Comparison of ENCODE assay signal across 8 cellular contexts in genomic region chrX:70133303-70134115, GRCh38. TPM values are rescaled to one million over a fixed set of nuclear protein-coding genes. Genes with fewer than 3 reads are reported as not detected.
DNase-seq lines count a peak whose midpoint lies in the region; ATAC-seq, FAIRE-seq and TF ChIP-seq lines count a peak whose summit lies in the region.

Gene IGBP1, plus strand, starts transcription at chrX:70133447. Its CDS starts 501 bp downstream, at chrX:70133948.

- H3K4me1 Mint-ChIP-seq in T-cell, result peaks cover 26 to 47% (median 28%) of the 10 kb centered on the region in 3 donors

- CTCF ChIA-PET in T-cell (lab: Charles Lee), result interaction anchor here (0.5 to 1.9 kb wide), 16 partner anchors 9 to 1305 kb away, joined by 3 to 15 read pairs (median 4); partner anchors contain the start of genes EFNB1 (in 1 of the 2), KIF4A (in 1 of the 2), PDZD11 (in 1 of the 2) and TAF1 (in 1 of the 2)

- H3K9me3 ChIP-seq in heart right ventricle (no peaks in the 10 kb centered on the region), upper lobe of right lung (no peaks in the 10 kb centered on the region)

- H3K27ac ChIP-seq in adipose tissue (ENCODE audit: low read depth, low read length), result no peak within 1 kb of the TSS
- H3K27ac ChIP-seq in heart right ventricle, result peak within 1 kb of the TSS; percentile 70 to 91 (median 84)
- peak within 1 kb of the TSS; percentile 87 for H3K27ac ChIP-seq in upper lobe of right lung

- H3K4me3 ChIP-seq in heart right ventricle, result peak within 1 kb of the TSS; percentile 56 to 91 (median 80)
- peak within 1 kb of the TSS; percentile 68 for H3K4me3 ChIP-seq in upper lobe of right lung

- peak; percentile 86 for FAIRE-seq in GM12891 (lab: Jason Lieb, UNC)

- TF ChIP-seq CTCF in heart right ventricle (IDR thresholded peaks at IDR 0.05), result peak; percentile 11 to 71 (median 58)
- peak; percentile 48 for TF ChIP-seq CTCF in upper lobe of right lung (IDR thresholded peaks at IDR 0.05)

- H3K4me3 Mint-ChIP-seq in T-cell, result peak within 1 kb of the TSS; percentile 86 to 98 (median 98)

- H3K4me1 ChIP-seq in heart right ventricle, result peaks cover 0 to 23% (median 0%) of the 10 kb centered on the region in 9 donors
- H3K4me1 ChIP-seq in upper lobe of right lung, result peaks cover 3% of the 10 kb centered on the region

- peak; percentile 73 for TF ChIP-seq POLR2A in GM12891 (IDR thresholded peaks at IDR 0.05; ENCODE audit: low read depth, low read length)

- peak within 1 kb of the TSS; percentile 97 for H3K27ac Mint-ChIP-seq in T-cell

- intact Hi-C loops in heart right ventricle (cut with DNase I) (no loop called here), posterior vena cava (cut with DNase I) (no loop called here), upper lobe of right lung (cut with DNase I) (no loop called here)

- H3K36me3 ChIP-seq in heart right ventricle (peaks cover 0 to 22% (median 0%) of the 10 kb centered on the region in 9 donors), upper lobe of right lung (peaks cover 9% of the 10 kb centered on the region)

- H3K9me3 Mint-ChIP-seq in T-cell, result no peaks in the 10 kb centered on the region

- H3K36me3 Mint-ChIP-seq in T-cell, result peaks cover 13% of the 10 kb centered on the region

- POLR2A ChIA-PET in T-cell (lab: Charles Lee), result interaction anchor here (0.6 to 1.3 kb wide), 9 partner anchors 8 to 1625 kb away, joined by 3 to 8 read pairs (median 3); partner anchors contain the start of genes EFNB1 (in 1 of the 2), KIF4A (in 1 of the 2) and PDZD11 (in 1 of the 2)

- WGBS in adipose tissue, 3 donors, result 0 to 29% (median 1%) methylated on average over 57 to 59 of the region's 59 CpGs
- 0% methylated on average over 58 to 59 of the region's 59 CpGs for WGBS in heart right ventricle, 2 donors

- ATAC-seq in HG02798 (IDR thresholded peaks at IDR 0.05; ENCODE audit: poor library complexity, unreplicated experiment) (peak; percentile 95), T-cell (replicated peaks in 1 of 4) (peak; percentile 86 to 89 (median 86)), heart right ventricle (peak; percentile 92 to 96 (median 95)), upper lobe of right lung (peak; percentile 95)

- peaks cover 0 to 11% of the 10 kb centered on the region in 2 donors for H3K27me3 Mint-ChIP-seq in T-cell

- H3K27me3 ChIP-seq in heart right ventricle (peaks cover 0 to 4% (median 0%) of the 10 kb centered on the region in 7 donors), upper lobe of right lung (no peaks in the 10 kb centered on the region)

- DNase-seq in GM12891 (ENCODE audit: insufficient read length, low spot score) (peak; percentile 36), NCI-H1417 treated with DMSO at 0.1 percent for 48 hours (lab: John Stamatoyannopoulos, UW) (peak; percentile 70), T-cell (peak; percentile 40 to 89 (median 79)), heart right ventricle (peak; percentile 82 to 83), posterior vena cava (ENCODE audit: low spot score) (peak; percentile 95), upper lobe of right lung (peak; percentile 89)

TF ChIP-seq in GM12891, 5 proteins besides CTCF, POLR2A, EP300 and RAD21:
- TF ChIP-seq POLR2AphosphoS5 (IDR thresholded peaks at IDR 0.05; ENCODE audit: low read depth, low read length) (peak; percentile 63; the same call in 1 of the 2 replicates), SPI1 (IDR thresholded peaks at IDR 0.05; ENCODE audit: low read depth, low read length) (0 out of 2 replicates have a peak, but pooled peaks have one; percentile 13), POU2F2 (IDR thresholded peaks at IDR 0.05; ENCODE audit: low read depth, low read length) (0 out of 2 replicates have a peak, but pooled peaks have one; percentile 21), PAX5 (IDR thresholded peaks at IDR 0.05; ENCODE audit: insufficient read depth, low read length, severe bottlenecking) (no peak), TAF1 (IDR thresholded peaks at IDR 0.05; ENCODE audit: low read depth, low read length) (peak; percentile 84)

RNA-seq across cellular contexts. Expression of gene IGBP1, which starts in this region (rescaled TPM):
- polyA plus RNA-seq in GM12891 (2012; ENCODE audit: low read depth, missing spikeins), result 67.7 TPM
- total RNA-seq in T-cell, result 10 to 100 TPM; 50.8 to 61.2 (median 59.1) TPM
- polyA plus RNA-seq in adipose tissue, result 10 to 100 TPM; 59.4 to 89.5 (median 69.5) TPM
- 10 to 100 TPM; 39.6 to 57.8 (median 49.0) TPM for total RNA-seq in heart right ventricle
- 10 to 100 TPM; 15.8 to 51.2 TPM for polyA plus RNA-seq in heart right ventricle
- total RNA-seq in posterior vena cava, result 10 to 100 TPM; 24.2 to 30.9 TPM
- 51.7 TPM for total RNA-seq in upper lobe of right lung

Comparison
In these comparisons a context has a peak if more than half of its experiments do, and no peak if none do; other contexts are left out.
1. DNase-seq: peak in every context shown above with its lines; median percentile 95 in posterior vena cava; 89 in upper lobe of right lung; 82 in heart right ventricle; 79 in T-cell; 70 in NCI-H1417 treated with DMSO at 0.1 percent for 48 hours; 36 in GM12891.